Comparison of ENCODE assay signal across 30 cellular contexts in the genomic region with DNA sequence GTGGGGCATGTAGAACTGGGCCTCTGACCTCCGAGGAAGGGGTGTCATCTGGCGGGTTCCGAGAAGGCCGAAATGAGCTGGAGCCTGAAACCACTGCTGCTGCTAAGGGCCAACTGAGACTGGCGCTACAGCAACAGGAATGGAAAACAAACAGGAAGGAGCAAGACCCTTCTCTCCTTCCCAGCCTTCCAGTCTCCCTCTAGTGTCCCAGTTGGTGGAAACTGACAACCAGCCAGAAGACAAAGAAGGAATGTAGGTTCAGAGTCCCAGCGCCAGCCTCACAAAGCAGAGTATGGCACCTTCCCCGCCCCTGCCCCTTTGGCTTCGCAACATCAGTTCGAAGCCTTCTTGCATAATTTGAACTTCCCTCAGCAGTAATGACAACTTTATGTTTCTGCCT. TPM values are rescaled to one million over a fixed set of nuclear protein-coding genes. Genes with fewer than 3 reads are reported as not detected.
"Had no signal": no experiment of that assay in that cellular context is flagged by ENCODE, and none has a peak within 500 bp of the region (broad histone marks: within the 10 kb centered on the region; RNA-seq: fewer than 3 reads in every experiment).

No MANE protein-coding gene starts in this region.

- H3K4me3 Mint-ChIP-seq: activated CD4-positive, alpha-beta memory T cell treated with anti-CD3 and anti-CD28 coated beads for 36 hours; activated CD4-positive, alpha-beta T cell treated with anti-CD3 and anti-CD28 coated beads, Interleukin-2, amount 10 ng/mL, durations not matched to agents 24 days and 14 days; activated naive CD4-positive, alpha-beta T cell treated with anti-CD3 and anti-CD28 coated beads, Interleukin-2, amount 10 ng/mL, durations not matched to agents 7 days and 5 days; activated naive CD8-positive, alpha-beta T cell treated with anti-CD3 and anti-CD28 coated beads, Interleukin-2, amount 10 ng/mL, durations not matched to agents 7 days and 5 days; activated T-helper 1 cell treated with anti-CD3 and anti-CD28 coated beads, Interleukin-12 subunit alpha, Interleukin-12 subunit beta, Interleukin-2, Interleukin-4 antibody, amounts not matched to agents 30 ng/mL and 10 ng/mL and 1 ng/mL, durations not matched to agents 14 hours and 24 hours and 36 hours; brain; effector memory CD8-positive, alpha-beta T cell; immature natural killer cell; naive thymus-derived CD4-positive, alpha-beta T cell; neural crest cell; T-helper 2 cell treated with Interferon-gamma antibody and Interleukin-4, amounts not matched to agents 5 μg/mL and 100 μg/mL, for 36 hours had no signal

- H3K9me3 Mint-ChIP-seq: activated CD4-positive, alpha-beta memory T cell treated with anti-CD3 and anti-CD28 coated beads for 36 hours; activated CD4-positive, alpha-beta T cell treated with anti-CD3 and anti-CD28 coated beads, Interleukin-2, amount 10 ng/mL, durations not matched to agents 24 days and 14 days; activated naive CD4-positive, alpha-beta T cell treated with anti-CD3 and anti-CD28 coated beads, Interleukin-2, amount 10 ng/mL, durations not matched to agents 7 days and 5 days; activated naive CD8-positive, alpha-beta T cell treated with anti-CD3 and anti-CD28 coated beads, Interleukin-2, amount 10 ng/mL, durations not matched to agents 7 days and 5 days; activated T-helper 1 cell treated with anti-CD3 and anti-CD28 coated beads, Interleukin-12 subunit alpha, Interleukin-12 subunit beta, Interleukin-2, Interleukin-4 antibody, amounts not matched to agents 30 ng/mL and 10 ng/mL and 1 ng/mL, durations not matched to agents 14 hours and 24 hours and 36 hours; effector memory CD8-positive, alpha-beta T cell; immature natural killer cell; neural crest cell; T-helper 2 cell treated with Interferon-gamma antibody and Interleukin-4, amounts not matched to agents 5 μg/mL and 100 μg/mL, for 36 hours had no signal

- DNase-seq: activated CD4-positive, alpha-beta memory T cell treated with anti-CD3 and anti-CD28 coated beads for 36 hours; activated CD4-positive, alpha-beta T cell treated with anti-CD3 and anti-CD28 coated beads, Interleukin-2, amount 10 ng/mL, durations not matched to agents 24 days and 14 days; activated CD8-positive, alpha-beta memory T cell treated with anti-CD3 and anti-CD28 coated beads, Interleukin-2, amount 50 U/mL, for 4 hours; activated gamma-delta T cell; activated naive CD4-positive, alpha-beta T cell treated with anti-CD3 and anti-CD28 coated beads, Interleukin-2, amount 10 ng/mL, durations not matched to agents 7 days and 5 days; activated naive CD8-positive, alpha-beta T cell treated with anti-CD3 and anti-CD28 coated beads, Interleukin-2, amount 10 ng/mL, durations not matched to agents 7 days and 5 days; activated T-cell treated with anti-CD3 and anti-CD28 coated beads, Interleukin-2, amount 50 U/mL, for 1 hour; effector memory CD8-positive, alpha-beta T cell; hippocampal formation; immature natural killer cell; midbrain; naive thymus-derived CD4-positive, alpha-beta T cell; occipital lobe; right cardiac atrium; stimulated activated CD4-positive, alpha-beta T cell treated with anti-CD3 and anti-CD28 coated beads, Interleukin-2, amount 100 ng/mL, for 48 hours; stimulated activated naive CD4-positive, alpha-beta T cell treated with Interleukin-2 at 50 U/mL for 16 hours; T-helper 1 cell; transverse colon had no signal

- H3K4me1 Mint-ChIP-seq: activated CD4-positive, alpha-beta T cell treated with anti-CD3 and anti-CD28 coated beads, Interleukin-2, amount 10 ng/mL, durations not matched to agents 24 days and 14 days; brain had no signal

- H3K27ac ChIP-seq: ascending aorta, coronary artery, transverse colon had no signal

- H3K36me3 ChIP-seq: ascending aorta, transverse colon had no signal

- H3K4me1 ChIP-seq: ascending aorta, transverse colon had no signal

- ATAC-seq: effector memory CD8-positive, alpha-beta T cell; naive thymus-derived CD4-positive, alpha-beta T cell; right cardiac atrium had no signal

- H3K9me3 ChIP-seq: ascending aorta, transverse colon had no signal

- H3K27me3 ChIP-seq: transverse colon had no signal

- H3K36me3 Mint-ChIP-seq: activated CD4-positive, alpha-beta memory T cell treated with anti-CD3 and anti-CD28 coated beads for 36 hours; activated naive CD4-positive, alpha-beta T cell treated with anti-CD3 and anti-CD28 coated beads, Interleukin-2, amount 10 ng/mL, durations not matched to agents 7 days and 5 days; activated naive CD8-positive, alpha-beta T cell treated with anti-CD3 and anti-CD28 coated beads, Interleukin-2, amount 10 ng/mL, durations not matched to agents 7 days and 5 days; brain; immature natural killer cell; naive thymus-derived CD4-positive, alpha-beta T cell had no signal

- H3K27me3 Mint-ChIP-seq: activated CD4-positive, alpha-beta memory T cell treated with anti-CD3 and anti-CD28 coated beads for 36 hours had no signal

- H3K4me3 ChIP-seq: ascending aorta, coronary artery, transverse colon had no signal

- H3K27ac Mint-ChIP-seq: activated CD4-positive, alpha-beta memory T cell treated with anti-CD3 and anti-CD28 coated beads for 36 hours; activated CD4-positive, alpha-beta T cell treated with anti-CD3 and anti-CD28 coated beads, Interleukin-2, amount 10 ng/mL, durations not matched to agents 24 days and 14 days; activated naive CD4-positive, alpha-beta T cell treated with anti-CD3 and anti-CD28 coated beads, Interleukin-2, amount 10 ng/mL, durations not matched to agents 7 days and 5 days; activated naive CD8-positive, alpha-beta T cell treated with anti-CD3 and anti-CD28 coated beads, Interleukin-2, amount 10 ng/mL, durations not matched to agents 7 days and 5 days; activated T-helper 1 cell treated with anti-CD3 and anti-CD28 coated beads, Interleukin-12 subunit alpha, Interleukin-12 subunit beta, Interleukin-2, Interleukin-4 antibody, amounts not matched to agents 30 ng/mL and 10 ng/mL and 1 ng/mL, durations not matched to agents 14 hours and 24 hours and 36 hours; brain; effector memory CD8-positive, alpha-beta T cell; immature natural killer cell; naive thymus-derived CD4-positive, alpha-beta T cell; T-helper 2 cell treated with Interferon-gamma antibody and Interleukin-4, amounts not matched to agents 5 μg/mL and 100 μg/mL, for 36 hours had no signal

RNA-seq across cellular contexts. Expression of a gene that starts 31.3 kb away (rescaled TPM):
- total RNA-seq: endothelial cell of umbilical vein had no signal
- polyA plus RNA-seq: immature natural killer cell had no signal

RNA-seq across cellular contexts. Expression of a gene that starts 49.8 kb away (rescaled TPM):
- total RNA-seq: activated CD4-positive, alpha-beta memory T cell treated with anti-CD3 and anti-CD28 coated beads for 36 hours; activated CD4-positive, alpha-beta T cell treated with anti-CD3 and anti-CD28 coated beads, Interleukin-2, amount 10 ng/mL, durations not matched to agents 24 days and 14 days; activated CD8-positive, alpha-beta memory T cell treated with anti-CD3 and anti-CD28 coated beads for 36 hours; activated naive CD8-positive, alpha-beta T cell treated with anti-CD3 and anti-CD28 coated beads, Interleukin-2, amount 10 ng/mL, durations not matched to agents 7 days and 5 days; activated T-helper 1 cell treated with anti-CD3 and anti-CD28 coated beads, Interleukin-12 subunit alpha, Interleukin-12 subunit beta, Interleukin-2, Interleukin-4 antibody, amounts not matched to agents 30 ng/mL and 10 ng/mL and 1 ng/mL, durations not matched to agents 14 hours and 24 hours and 36 hours; cerebellum; endothelial cell of umbilical vein; fibroblast of lung; fibroblast of villous mesenchyme; neural crest cell; occipital lobe; temporal lobe had no signal
- polyA plus RNA-seq: endothelial cell of umbilical vein; fibroblast of lung; immature natural killer cell; naive thymus-derived CD4-positive, alpha-beta T cell had no signal
